9 cellular contexts compared by ENCODE assay signal in the genomic region with DNA sequence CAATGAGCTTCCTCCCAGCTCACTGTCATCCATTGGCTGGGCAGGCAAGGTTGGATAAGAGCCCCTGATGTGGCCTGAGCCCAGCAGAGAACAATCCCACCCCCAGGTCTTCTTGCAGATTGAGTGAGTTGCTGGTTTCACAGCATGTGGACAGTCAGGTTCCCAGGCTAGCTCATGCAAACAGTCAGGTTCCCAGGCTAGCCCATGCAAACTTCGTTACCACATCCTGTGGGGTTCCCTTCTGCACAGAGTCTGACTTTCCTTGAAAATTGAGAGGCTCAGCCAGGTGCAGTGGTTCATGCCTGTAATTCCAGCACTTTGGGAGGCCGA.
DNase-seq lines count a peak whose midpoint lies in the region; ATAC-seq and TF ChIP-seq lines count a peak whose summit lies in the region.
"Had no signal": no experiment of that assay in that cellular context is flagged by ENCODE, and none has a peak within 500 bp of the region (broad histone marks: within the 10 kb centered on the region; RNA-seq: fewer than 3 reads in every experiment).

No MANE protein-coding gene starts in this region.

- ATAC-seq in GM21360 (IDR thresholded peaks at IDR 0.05; ENCODE audit: unreplicated experiment) (peak; percentile 34), HG02981 (IDR thresholded peaks at IDR 0.05; ENCODE audit: unreplicated experiment) (peak; percentile 29), T-helper 17 cell (no peak)
- ATAC-seq in activated T-cell treated with anti-CD3 and anti-CD28 coated beads, Interleukin-2, amount 50 U/mL, for 4 hours: no peak

- DNase-seq in GM13976 (ENCODE audit: low spot score): peak; percentile 45
- DNase-seq in RPMI8226: peak; percentile 52
- DNase-seq in superior temporal gyrus (ENCODE audit: extremely low spot score): no peak
- no peak for DNase-seq in T-helper 17 cell
- DNase-seq in activated T-cell treated with anti-CD3 and anti-CD28 coated beads, Interleukin-2, amount 50 U/mL, for 4 hours: no peak
- DNase-seq in NCI-H345 treated with DMSO at 0.1 percent for 48 hours (lab: John Stamatoyannopoulos, UW; ENCODE audit: unreplicated experiment): no peak

- peaks cover 12% of the 10 kb centered on the region for H3K9me3 Mint-ChIP-seq in activated T-cell treated with anti-CD3 and anti-CD28 coated beads, Interleukin-2, amount 50 U/mL, for 4 hours

- peaks cover 2% of the 10 kb centered on the region for H3K4me1 Mint-ChIP-seq in T-helper 17 cell
- H3K4me1 Mint-ChIP-seq in activated T-cell treated with anti-CD3 and anti-CD28 coated beads, Interleukin-2, amount 50 U/mL, for 4 hours (ENCODE audit: low read depth): no peaks in the 10 kb centered on the region

- H3K4me3 Mint-ChIP-seq in T-helper 17 cell: no peak overlapping the region
- H3K4me3 Mint-ChIP-seq in activated T-cell treated with anti-CD3 and anti-CD28 coated beads, Interleukin-2, amount 50 U/mL, for 4 hours: no peak overlapping the region

- no peak overlapping the region for H3K27ac Mint-ChIP-seq in T-helper 17 cell

- TF ChIP-seq CTCF in GM13976 (IDR thresholded peaks at IDR 0.05; ENCODE audit: borderline replicate concordance, control extremely low read depth, extremely low read depth, insufficient read depth, missing control alignments): no peak

- H3K9me3 ChIP-seq in T-helper 17 cell (ENCODE audit: control insufficient read depth, low read length, poor library complexity, severe bottlenecking): peaks cover 4% of the 10 kb centered on the region

- H3K36me3 Mint-ChIP-seq in T-helper 17 cell (ENCODE audit: low read depth): no peaks in the 10 kb centered on the region
- no peaks in the 10 kb centered on the region for H3K36me3 Mint-ChIP-seq in activated T-cell treated with anti-CD3 and anti-CD28 coated beads, Interleukin-2, amount 50 U/mL, for 4 hours (ENCODE audit: insufficient read depth)
- H3K36me3 Mint-ChIP-seq: IgD-negative memory B cell had no signal

- in situ Hi-C loops in GM13976 (cut with MboI; ENCODE audit: low sequenced_read_pairs, unreplicated experiment): no loop called here

- H3K27me3 Mint-ChIP-seq in T-helper 17 cell: peaks cover 11% of the 10 kb centered on the region
- H3K27me3 Mint-ChIP-seq in activated T-cell treated with anti-CD3 and anti-CD28 coated beads, Interleukin-2, amount 50 U/mL, for 4 hours (ENCODE audit: low read depth): peaks cover 6% of the 10 kb centered on the region

Comparison
In these comparisons a context has a peak if more than half of its experiments do, and no peak if none do; other contexts are left out.
1. DNase-seq: peak in GM13976 (single experiment) and RPMI8226 (single experiment); none in superior temporal gyrus (single experiment), T-helper 17 cell (0 of 3), activated T-cell treated with anti-CD3 and anti-CD28 coated beads, Interleukin-2, amount 50 U/mL, for 4 hours (single experiment) and NCI-H345 treated with DMSO at 0.1 percent for 48 hours (single experiment).
2. ATAC-seq: peak in GM21360 (single experiment) and HG02981 (single experiment); none in T-helper 17 cell (single experiment) and activated T-cell treated with anti-CD3 and anti-CD28 coated beads, Interleukin-2, amount 50 U/mL, for 4 hours (0 of 2).